Comparison of ENCODE assay signal across 19 cellular contexts in the genomic region with DNA sequence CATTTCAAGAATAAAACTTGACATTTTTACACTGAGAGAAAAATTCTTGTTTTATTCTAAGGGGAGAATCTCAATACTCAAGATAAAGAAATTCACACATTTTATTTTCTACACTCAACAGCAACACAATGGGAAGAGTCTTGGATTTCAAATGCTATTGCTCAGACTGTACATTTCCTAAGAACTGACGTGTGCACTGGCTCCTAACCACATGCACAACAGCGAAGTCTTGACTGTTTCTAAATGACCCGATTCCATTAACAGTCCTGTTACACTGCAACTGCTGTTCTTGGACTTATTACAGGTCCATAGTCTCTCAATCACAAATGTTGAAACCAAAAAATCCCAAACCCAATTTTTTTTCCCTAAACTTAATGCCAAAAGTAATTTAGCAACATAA.
"Had no signal": no experiment of that assay in that cellular context is flagged by ENCODE, and none has a peak within 500 bp of the region (broad histone marks: within the 10 kb centered on the region; RNA-seq: fewer than 3 reads in every experiment).

No MANE protein-coding gene starts in this region.

- FAIRE-seq: kidney, small intestine had no signal

- H3K9me3 ChIP-seq: right atrium auricular region, suprapubic skin, thyroid gland, upper lobe of left lung, vagina had no signal

- H3K4me3 ChIP-seq: hepatocyte, lung, right atrium auricular region, suprapubic skin, thyroid gland, upper lobe of left lung, vagina had no signal

- DNase-seq: effector memory CD4-positive, alpha-beta T cell; erythroblast; kidney; left cardiac atrium; left ventricle myocardium superior; mesendoderm; naive B cell; posterior cingulate gyrus; small intestine; stimulated activated CD4-positive, alpha-beta T cell treated with anti-CD3 and anti-CD28 coated beads, Interleukin-12 subunit alpha, Interleukin-12 subunit beta, amount 100 ng/mL, for 4 hours; stimulated activated naive CD8-positive, alpha-beta T cell treated with anti-CD3 and anti-CD28 coated beads, Interleukin-15, Interleukin-2, amounts not matched to agents 100 U/mL and 50 U/mL, for 24 hours; thyroid gland; upper lobe of left lung had no signal

- H3K4me1 ChIP-seq: suprapubic skin, thyroid gland, vagina had no signal

- H3K27me3 ChIP-seq: hepatocyte, right atrium auricular region, suprapubic skin, thyroid gland, upper lobe of left lung, vagina had no signal

- H3K27ac Mint-ChIP-seq: naive B cell had no signal

- ATAC-seq: left ventricle myocardium superior; stimulated activated naive CD8-positive, alpha-beta T cell treated with anti-CD3 and anti-CD28 coated beads, Interleukin-15, Interleukin-2, amounts not matched to agents 100 U/mL and 50 U/mL, for 24 hours had no signal

- H3K4me2 ChIP-seq: hepatocyte had no signal

- H2AFZ ChIP-seq: hepatocyte had no signal

- H3K9me3 Mint-ChIP-seq: central memory CD8-positive, alpha-beta T cell; naive B cell had no signal

- H3K27me3 Mint-ChIP-seq: central memory CD8-positive, alpha-beta T cell; naive B cell had no signal

- H3K4me3 Mint-ChIP-seq: central memory CD8-positive, alpha-beta T cell had no signal

- H3K27ac ChIP-seq: hepatocyte, right atrium auricular region, suprapubic skin, thyroid gland, upper lobe of left lung, vagina had no signal
